21 cellular contexts compared by ENCODE assay signal in genomic region chr16:79648846-79649245, GRCh38. TPM values are rescaled to one million over a fixed set of nuclear protein-coding genes. Genes with fewer than 3 reads are reported as not detected.
A peak's percentile ranks its signal among the peaks of the same experiment; 100 is the strongest.
DNase-seq lines count a peak whose midpoint lies in the region; ATAC-seq, FAIRE-seq and TF ChIP-seq lines count a peak whose summit lies in the region.
"Had no signal": no experiment of that assay in that cellular context is flagged by ENCODE, and none has a peak within 500 bp of the region (broad histone marks: within the 10 kb centered on the region; RNA-seq: fewer than 3 reads in every experiment).

No MANE protein-coding gene starts in this region.

- H3K9ac ChIP-seq in BLaER1 (no peak overlapping the region), astrocyte (ENCODE audit: low read length) (no peak overlapping the region)

- ATAC-seq in heart left ventricle, result no peak
- ATAC-seq: A549; CD8-positive, alpha-beta T cell had no signal

- peaks cover 44% of the 10 kb centered on the region for H3K4me1 Mint-ChIP-seq in astrocyte (ENCODE audit: low read depth, unreplicated experiment)
- H3K4me1 Mint-ChIP-seq: H9 had no signal

- H3K27ac ChIP-seq in BLaER1 (no peak overlapping the region), astrocyte (ENCODE audit: low read depth, low read length) (no peak overlapping the region), heart left ventricle (no peak overlapping the region)
- H3K27ac ChIP-seq: 22Rv1, A549, HL-60 had no signal

- no peak for TF ChIP-seq POLR2A in heart left ventricle (IDR thresholded peaks at IDR 0.05)

- H3K4me3 ChIP-seq in BLaER1 (no peak overlapping the region), astrocyte (ENCODE audit: insufficient read depth, low read depth, low read length) (no peak overlapping the region), heart left ventricle (no peak overlapping the region)
- H3K4me3 ChIP-seq: A549 had no signal

- no peak overlapping the region for H3K27ac Mint-ChIP-seq in astrocyte (ENCODE audit: unreplicated experiment)
- H3K27ac Mint-ChIP-seq: CD14-positive monocyte; CD8-positive, alpha-beta T cell; H9 had no signal

- no peaks in the 10 kb centered on the region for H3K9me3 ChIP-seq in BLaER1
- no peaks in the 10 kb centered on the region for H3K9me3 ChIP-seq in astrocyte (ENCODE audit: insufficient read depth, low read depth, low read length)
- H3K9me3 ChIP-seq in heart left ventricle, result no peaks in the 10 kb centered on the region
- H3K9me3 ChIP-seq: A549 had no signal

- H3K79me2 ChIP-seq in astrocyte (ENCODE audit: insufficient read depth, low read length), result no peaks in the 10 kb centered on the region

- H3K4me2 ChIP-seq in BLaER1, result peak overlapping the region; percentile 1; the same call in 1 of the 2 replicates
- H3K4me2 ChIP-seq in astrocyte (ENCODE audit: low read length), result no peak overlapping the region
- H3K4me2 ChIP-seq: A549 had no signal

- no peak overlapping the region for H3K4me3 Mint-ChIP-seq in astrocyte (ENCODE audit: unreplicated experiment)
- H3K4me3 Mint-ChIP-seq: CD14-positive monocyte; CD8-positive, alpha-beta T cell; H9 had no signal

- DNase-seq in astrocyte (ENCODE audit: low read depth) (peak; percentile 53), hepatic stellate cell (ENCODE audit: low spot score) (peak; percentile 14), renal cortical epithelial cell (ENCODE audit: low read depth) (peak; percentile 25), heart left ventricle (no peak), head of caudate nucleus (no peak), CD1c-positive myeloid dendritic cell (ENCODE audit: extremely low spot score) (no peak)
- DNase-seq: AML-193; Calu3; CD8-positive, alpha-beta T cell; EL; H9 had no signal

- no peak overlapping the region for H2AFZ ChIP-seq in astrocyte (ENCODE audit: low read depth, low read length)

- H4K20me1 ChIP-seq in BLaER1, result no peaks in the 10 kb centered on the region
- H4K20me1 ChIP-seq in astrocyte (ENCODE audit: insufficient read depth, low read length), result no peaks in the 10 kb centered on the region

- no peaks in the 10 kb centered on the region for H3K27me3 Mint-ChIP-seq in astrocyte (ENCODE audit: low read depth, unreplicated experiment)

- H3K9me3 Mint-ChIP-seq in astrocyte (ENCODE audit: unreplicated experiment), result no peaks in the 10 kb centered on the region
- H3K9me3 Mint-ChIP-seq: CD14-positive monocyte; CD8-positive, alpha-beta T cell; H9 had no signal

- peaks cover 27% of the 10 kb centered on the region for H3K4me1 ChIP-seq in BLaER1
- H3K4me1 ChIP-seq in astrocyte (ENCODE audit: insufficient read depth, low read length), result peaks cover 11% of the 10 kb centered on the region
- peaks cover 0 to 6% (median 0%) of the 10 kb centered on the region in 12 donors for H3K4me1 ChIP-seq in heart left ventricle

- H3K27me3 ChIP-seq in BLaER1, result no peaks in the 10 kb centered on the region
- no peaks in the 10 kb centered on the region for H3K27me3 ChIP-seq in astrocyte (ENCODE audit: insufficient read depth, low read length)
- no peaks in the 10 kb centered on the region for H3K27me3 ChIP-seq in heart left ventricle

- no peaks in the 10 kb centered on the region for H3K36me3 ChIP-seq in BLaER1
- H3K36me3 ChIP-seq in astrocyte (ENCODE audit: insufficient read depth, low read length), result no peaks in the 10 kb centered on the region
- no peaks in the 10 kb centered on the region for H3K36me3 ChIP-seq in heart left ventricle

- intact Hi-C loops in heart left ventricle (cut with DNase I) (no loop called here), head of caudate nucleus (cut with DNase I) (no loop called here)

- FAIRE-seq in astrocyte (lab: Jason Lieb, UNC), result no peak
- FAIRE-seq: A549, GM12891, GM19239, H1 had no signal

- H3K36me3 Mint-ChIP-seq in astrocyte (ENCODE audit: low read depth, unreplicated experiment), result no peaks in the 10 kb centered on the region
- H3K36me3 Mint-ChIP-seq: CD14-positive monocyte; CD8-positive, alpha-beta T cell had no signal

- 79 to 84% (median 81%) methylated on average over 4 of the region's 4 CpGs for WGBS in heart left ventricle, 4 donors

- TF ChIP-seq CTCF in astrocyte (IDR thresholded peaks at IDR 0.05; ENCODE audit: insufficient read depth, low read depth, low read length) (no peak), heart left ventricle (IDR thresholded peaks at IDR 0.05) (no peak)

RNA-seq across cellular contexts. Expression of gene MAF, which starts 48.3 kb away (rescaled TPM):
- total RNA-seq in astrocyte, result 19.3 and 21.8 TPM in 2 replicates
- 5.2 and 8.0 TPM in 2 replicates for total RNA-seq in renal cortical epithelial cell
- total RNA-seq in heart left ventricle, result 10 to 100 TPM in 6 of 9 donors, 1 to 10 TPM in 3; 7.5 to 59.0 (median 13.2) TPM
- polyA plus RNA-seq in heart left ventricle, result 1 to 10 TPM; 2.8 to 3.0 TPM
- total RNA-seq: G401, HT1080 had no signal

Comparison
In these comparisons a context has a peak if more than half of its experiments do, and no peak if none do; other contexts are left out.
1. DNase-seq: peak in astrocyte (single experiment), hepatic stellate cell (single experiment) and renal cortical epithelial cell (single experiment); none in heart left ventricle (0 of 5), head of caudate nucleus (0 of 42) and CD1c-positive myeloid dendritic cell (single experiment).